ENCODE assay signal across 8 cellular contexts in the genomic region with DNA sequence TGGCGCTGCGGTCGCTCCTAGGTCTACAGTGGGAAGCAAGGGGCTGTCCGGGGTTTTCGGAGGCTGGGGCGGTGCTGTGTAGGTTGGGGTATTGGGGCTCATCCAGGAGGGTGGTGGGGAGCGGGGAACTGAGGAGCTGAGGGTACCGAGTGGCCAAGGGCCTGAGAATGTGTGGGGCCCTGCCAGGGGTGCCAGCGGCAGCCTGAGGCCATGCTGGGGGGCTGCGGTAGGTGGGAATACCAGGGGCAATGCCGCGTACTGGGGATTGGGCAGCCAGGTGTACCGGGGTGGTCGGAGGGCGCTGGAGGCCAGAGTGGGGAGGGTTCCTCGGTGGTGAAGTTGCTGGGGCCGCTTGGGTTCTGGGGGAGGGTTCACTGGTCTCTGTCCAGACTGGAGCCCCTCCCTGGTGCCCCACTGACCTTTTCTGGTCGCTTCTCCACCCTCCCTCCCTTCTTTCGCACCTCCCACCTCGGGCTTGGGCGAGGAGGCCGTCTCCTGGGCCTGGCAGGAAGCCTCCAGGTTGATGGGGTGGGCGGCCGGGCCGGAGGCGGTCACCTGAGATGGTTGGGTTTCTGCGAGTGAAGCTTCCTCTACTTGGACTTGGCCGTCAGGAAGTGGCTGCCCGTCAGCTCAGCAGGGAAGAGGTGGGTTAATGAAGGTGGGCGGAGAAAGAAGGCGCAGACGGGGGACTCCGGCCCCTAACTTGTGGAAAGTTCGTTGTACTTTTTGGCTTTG. TPM values are rescaled to one million over a fixed set of nuclear protein-coding genes. Genes with fewer than 3 reads are reported as not detected.
DNase-seq lines count a peak whose midpoint lies in the region; ATAC-seq and TF ChIP-seq lines count a peak whose summit lies in the region.

No MANE protein-coding gene starts in this region.

- ATAC-seq in GM21390 (IDR thresholded peaks at IDR 0.05; ENCODE audit: unreplicated experiment), result peak; percentile 43
- no peak for ATAC-seq in thoracic aorta (ENCODE audit: insufficient number of reproducible peaks, low FRiP score, low read depth)

- no peaks in the 10 kb centered on the region for H3K9me2 ChIP-seq in Loucy (replicated peaks; ENCODE audit: low read depth, low read length)

- DNase-seq in GM10248 (ENCODE audit: extremely low spot score) (peak; percentile 72), brain microvascular endothelial cell (peak; percentile 11), thoracic aorta (ENCODE audit: low spot score) (no peak), NCI-H446 (lab: John Stamatoyannopoulos, UW) (no peak), HEK293T (ENCODE audit: extremely low spot score) (no peak)

- peaks cover 49% of the 10 kb centered on the region for H3K79me2 ChIP-seq in Loucy (ENCODE audit: insufficient read depth, low read length)

- TF ChIP-seq RAD21 in liver (IDR thresholded peaks at IDR 0.05), result no peak

- H3F3A ChIP-seq in Loucy (ENCODE audit: low read depth), result no peaks in the 10 kb centered on the region

- H3K36me3 ChIP-seq in Loucy (ENCODE audit: insufficient read depth, low read length), result peaks cover 31% of the 10 kb centered on the region; the same call in 1 of the 2 replicates
- H3K36me3 ChIP-seq in brain microvascular endothelial cell (replicated peaks), result peaks cover 30% of the 10 kb centered on the region
- peaks cover 13 to 33% (median 26%) of the 10 kb centered on the region in 4 donors for H3K36me3 ChIP-seq in liver (ENCODE audit: control insufficient read depth in 4 of 4, insufficient read depth in 3 of 4, low read depth in 1 of 4, low read length in 3 of 4)
- peaks cover 34% of the 10 kb centered on the region for H3K36me3 ChIP-seq in thoracic aorta

- CTCF ChIA-PET in GM10248 (lab: Yijun Ruan, JAX), result no interaction called here
- CTCF ChIA-PET in HEK293T (lab: Yijun Ruan, JAX), result no interaction called here

- H3K4me2 ChIP-seq in Loucy (ENCODE audit: low read depth, low read length, poor library complexity, severe bottlenecking), result peak overlapping the region; percentile 77

- in situ Hi-C loops in brain microvascular endothelial cell (cut with HindIII; ENCODE audit: low pct_ligation_motif_present, low sequenced_read_pairs), result no loop called here

- no peak overlapping the region for H2AFZ ChIP-seq in Loucy (ENCODE audit: low read length)

- POLR2A ChIA-PET in GM10248 (lab: Yijun Ruan, JAX), result no interaction called here
- POLR2A ChIA-PET in HEK293T (lab: Yijun Ruan, JAX), result no interaction called here

- H3K9me3 ChIP-seq in Loucy (ENCODE audit: insufficient read depth, low read depth, low read length) (no peaks in the 10 kb centered on the region), liver (ENCODE audit: control insufficient read depth in 4 of 4, low read length in 3 of 4) (no peaks in the 10 kb centered on the region), thoracic aorta (no peaks in the 10 kb centered on the region)

- peak overlapping the region; percentile 86 for H3K27ac ChIP-seq in brain microvascular endothelial cell
- H3K27ac ChIP-seq in liver (ENCODE audit: low read depth in 1 of 2, low read length in 2 of 2), result peak overlapping the region; percentile 31 to 66
- H3K27ac ChIP-seq in thoracic aorta, result peak overlapping the region; percentile 47 to 66

- peaks cover 25% of the 10 kb centered on the region for H4K20me1 ChIP-seq in Loucy (ENCODE audit: insufficient read depth, low read length, poor library complexity, severe bottlenecking)

- no peak for TF ChIP-seq CTCF in GM10248 (IDR thresholded peaks at IDR 0.05; ENCODE audit: control extremely low read depth, extremely low read depth, low read depth, missing control alignments)
- no peak for TF ChIP-seq CTCF in Loucy (conservative IDR thresholded peaks at IDR 0.05; ENCODE audit: low read length)
- no peak for TF ChIP-seq CTCF in brain microvascular endothelial cell (IDR thresholded peaks at IDR 0.05; ENCODE audit: low read depth, low read length, missing control alignments)
- TF ChIP-seq CTCF in liver (IDR thresholded peaks at IDR 0.05; ENCODE audit: low read depth, low read length, missing input control), result no peak
- TF ChIP-seq CTCF in thoracic aorta (IDR thresholded peaks at IDR 0.05), result no peak

- peak overlapping the region; percentile 77 for H3K9ac ChIP-seq in Loucy (ENCODE audit: low read depth, low read length, poor library complexity, severe bottlenecking)
- peak overlapping the region; percentile 52 to 85 for H3K9ac ChIP-seq in liver (ENCODE audit: low read depth in 1 of 2, low read length in 2 of 2)

- no peaks in the 10 kb centered on the region for H3K27me3 ChIP-seq in Loucy (ENCODE audit: insufficient read depth, low read length, poor library complexity, severe bottlenecking)
- H3K27me3 ChIP-seq in brain microvascular endothelial cell (replicated peaks), result no peaks in the 10 kb centered on the region
- H3K27me3 ChIP-seq in liver (ENCODE audit: control insufficient read depth in 4 of 4, insufficient read depth in 4 of 4, low read length in 3 of 4), result no peaks in the 10 kb centered on the region
- no peaks in the 10 kb centered on the region for H3K27me3 ChIP-seq in thoracic aorta (replicated peaks; ENCODE audit: insufficient read depth)

- under 1% methylated on average over 34 of the region's 34 CpGs for WGBS in liver

- H3K4me1 ChIP-seq in Loucy (ENCODE audit: insufficient read depth, low read length, poor library complexity, severe bottlenecking) (no peaks in the 10 kb centered on the region), liver (ENCODE audit: control insufficient read depth in 4 of 4, insufficient read depth in 4 of 4, low read length in 3 of 4) (peaks cover 0 to 31% (median 15%) of the 10 kb centered on the region in 4 donors), thoracic aorta (ENCODE audit: control insufficient read depth in 1 of 2, low read depth in 2 of 2) (peaks cover 13 to 17% of the 10 kb centered on the region in 2 donors)

- peak overlapping the region; percentile 84 for H3K4me3 ChIP-seq in Loucy (ENCODE audit: low read length, poor library complexity, severe bottlenecking)
- H3K4me3 ChIP-seq in brain microvascular endothelial cell (ENCODE audit: low read depth, low read length), result peak overlapping the region; percentile 92
- H3K4me3 ChIP-seq in liver (ENCODE audit: low read depth in 1 of 3, low read length in 3 of 3), result peak overlapping the region; percentile 87 to 93 (median 93)
- H3K4me3 ChIP-seq in thoracic aorta, result peak overlapping the region; percentile 93

TF ChIP-seq in liver, 16 proteins besides CTCF, POLR2A, EP300 and RAD21:
- TF ChIP-seq GABPA (IDR thresholded peaks at IDR 0.05 in 1 of 2, conservative IDR thresholded peaks at IDR 0.05 in 1 of 2) (peak in 1 of 2 donors; percentile 12), JUND (IDR thresholded peaks at IDR 0.05) (no peak), NR2F2 (IDR thresholded peaks at IDR 0.05) (peak; percentile 51)

TF ChIP-seq in HEK293T, 16 proteins besides CTCF, POLR2A, EP300 and RAD21:
- no peak for TF ChIP-seq ELF4 (IDR thresholded peaks at IDR 0.05)
- TF ChIP-seq FOXK2 (IDR thresholded peaks at IDR 0.05), result no peak

RNA-seq across cellular contexts. Expression of gene AKAP17A, which starts 0.9 kb away (rescaled TPM):
- total RNA-seq in liver, result 10 to 100 TPM; 16.2 to 49.1 TPM
- 10 to 100 TPM in 1 of 2 donors, 1 to 10 TPM in 1; 5.2 to 22.2 TPM for polyA plus RNA-seq in liver
- total RNA-seq in thoracic aorta, result 10 to 100 TPM; 53.3 to 71.5 TPM

RNA-seq across cellular contexts. Expression of gene ASMT, which starts 22.6 kb away (rescaled TPM):
- total RNA-seq in liver (not detected), thoracic aorta (not detected)
- polyA plus RNA-seq in liver, result under 1 TPM in 1 of 2 donors, not detected in 1; 0.26 TPM

RNA-seq across cellular contexts. Expression of gene P2RY8, which starts 55.3 kb away (rescaled TPM):
- 1 to 10 TPM in 1 of 2 donors, under 1 TPM in 1; 0.59 to 4.4 TPM for total RNA-seq in liver
- under 1 TPM; 0.24 to 0.59 TPM for polyA plus RNA-seq in liver
- total RNA-seq in thoracic aorta, result 1 to 10 TPM; 4.0 to 4.2 TPM

Comparison
In these comparisons a context has a peak if more than half of its experiments do, and no peak if none do; other contexts are left out.
1. DNase-seq: peak in GM10248 (single experiment) and brain microvascular endothelial cell (single experiment); none in thoracic aorta (single experiment), NCI-H446 (0 of 2) and HEK293T (single experiment).
2. Peak in every context shown above with its lines, with median percentiles within 50 percentile points of each other: H3K4me3 ChIP-seq and H3K27ac ChIP-seq.